ENCODE assay signal across 7 cellular contexts in the genomic region with DNA sequence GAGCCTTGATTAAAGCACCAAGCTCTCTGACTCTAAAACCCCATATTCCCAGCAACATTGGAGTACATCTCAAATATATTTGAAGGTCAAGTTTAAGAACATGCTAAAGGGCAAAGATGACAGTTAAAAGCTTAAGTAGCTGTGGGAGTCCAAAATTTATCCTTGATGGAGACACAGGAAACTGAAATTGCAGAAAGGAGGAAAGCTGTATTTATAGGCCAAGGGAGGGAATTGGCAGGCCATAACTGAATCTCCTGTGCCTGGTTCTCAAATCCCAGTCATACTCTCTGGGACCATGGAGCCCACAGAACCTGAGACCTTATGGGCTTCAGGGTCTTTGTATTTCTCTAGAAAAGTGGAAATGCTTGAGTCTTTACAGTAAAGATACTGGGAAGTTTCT.
DNase-seq lines count a peak whose midpoint lies in the region; ATAC-seq and TF ChIP-seq lines count a peak whose summit lies in the region.
"Not testable (repeated sequence)": the region's sequence is repeated elsewhere in the genome, so short reads cannot be mapped to it uniquely, and the experiment has no call there.

No MANE protein-coding gene starts in this region.

- not testable (repeated sequence) for H3K9me3 ChIP-seq in colonic mucosa; heart right ventricle; muscle layer of colon (ENCODE audit: low read length); prostate gland; stomach; tibial nerve

- TF ChIP-seq EP300 in stomach (IDR thresholded peaks at IDR 0.05): not testable (repeated sequence)
- peak in 1 of 2 donors; percentile 12 for TF ChIP-seq EP300 in tibial nerve (IDR thresholded peaks at IDR 0.05)

- H3K4me1 ChIP-seq in colonic mucosa; prostate gland (replicated peaks): not testable (repeated sequence)
- H3K4me1 ChIP-seq in heart right ventricle (peaks cover 5 to 83% (median 58%) of the 10 kb centered on the region in 9 donors), muscle layer of colon (ENCODE audit: insufficient read depth, low read length) (peaks cover 18% of the 10 kb centered on the region), stomach (peaks cover 0 to 38% (median 20%) of the 10 kb centered on the region in 4 donors), tibial nerve (peaks cover 0 to 50% (median 9%) of the 10 kb centered on the region in 4 donors)

- H3K27ac ChIP-seq in colonic mucosa (peak overlapping the region; percentile 34), heart right ventricle (peak overlapping the region in 9 of 10 donors; percentile 18 to 82 (median 77)), muscle layer of colon (ENCODE audit: low read depth, low read length) (peak overlapping the region; percentile 85), prostate gland (peak overlapping the region; percentile 51 to 73), stomach (peak overlapping the region; percentile 38 to 88 (median 79)), tibial nerve (peak overlapping the region; percentile 36 to 88 (median 74))

- TF ChIP-seq CTCF in colonic mucosa (IDR thresholded peaks at IDR 0.05); heart right ventricle (IDR thresholded peaks at IDR 0.05); prostate gland (IDR thresholded peaks at IDR 0.05); stomach (IDR thresholded peaks at IDR 0.05); tibial nerve (IDR thresholded peaks at IDR 0.05): not testable (repeated sequence)

- not testable (repeated sequence) for ATAC-seq in heart right ventricle

- intact Hi-C loops in colonic mucosa (cut with DNase I); heart right ventricle (cut with DNase I); prostate gland (cut with DNase I); stomach (cut with DNase I; ENCODE audit: low total_unique reads): not testable (repeated sequence)

- not testable (repeated sequence) for H3K9ac ChIP-seq in colonic mucosa (ENCODE audit: low read depth in 2 of 2, low read length in 2 of 2)
- H3K9ac ChIP-seq in muscle layer of colon (ENCODE audit: low read length): peak overlapping the region; percentile 73

- not testable (repeated sequence) for H3K36me3 ChIP-seq in colonic mucosa; heart right ventricle; muscle layer of colon (ENCODE audit: insufficient read depth, low read length); prostate gland; stomach; tibial nerve

- H3K27me3 ChIP-seq in colonic mucosa; heart right ventricle; muscle layer of colon (ENCODE audit: control insufficient read depth in 1 of 2, insufficient read depth in 2 of 2, low read length in 2 of 2); prostate gland (replicated peaks; ENCODE audit: insufficient read depth); stomach; tibial nerve: not testable (repeated sequence)

- not testable (repeated sequence) for TF ChIP-seq POLR2A in prostate gland (IDR thresholded peaks at IDR 0.05); stomach (IDR thresholded peaks at IDR 0.05); tibial nerve (IDR thresholded peaks at IDR 0.05)

- not testable (repeated sequence) for H3K4me3 ChIP-seq in colonic mucosa
- H3K4me3 ChIP-seq in heart right ventricle (peak overlapping the region in 4 of 10 donors; percentile 43 to 50 (median 48)), muscle layer of colon (ENCODE audit: low read depth in 1 of 2, low read length in 2 of 2) (peak overlapping the region in 1 of 2 donors; percentile 76), prostate gland (peak overlapping the region; percentile 8 to 12), stomach (peak overlapping the region; percentile 12 to 46 (median 38)), tibial nerve (peak overlapping the region in 2 of 4 donors; percentile 14 to 51)

- peak; percentile 18 for DNase-seq in NCI-H2227 treated with DMSO at 0.1 percent for 48 hours (lab: John Stamatoyannopoulos, UW)
- DNase-seq in colonic mucosa; heart right ventricle; prostate gland (ENCODE audit: low spot score); stomach; tibial nerve (ENCODE audit: low spot score in 2 of 2): not testable (repeated sequence)

Comparison
In these comparisons a context has a peak if more than half of its experiments do, and no peak if none do; other contexts are left out.
1. H3K27ac ChIP-seq: peak in every context shown above with its lines; median percentile 85 in muscle layer of colon; 79 in stomach; 77 in heart right ventricle; 74 in tibial nerve; 62 in prostate gland; 34 in colonic mucosa.